8 cellular contexts compared by ENCODE assay signal in the genomic region with DNA sequence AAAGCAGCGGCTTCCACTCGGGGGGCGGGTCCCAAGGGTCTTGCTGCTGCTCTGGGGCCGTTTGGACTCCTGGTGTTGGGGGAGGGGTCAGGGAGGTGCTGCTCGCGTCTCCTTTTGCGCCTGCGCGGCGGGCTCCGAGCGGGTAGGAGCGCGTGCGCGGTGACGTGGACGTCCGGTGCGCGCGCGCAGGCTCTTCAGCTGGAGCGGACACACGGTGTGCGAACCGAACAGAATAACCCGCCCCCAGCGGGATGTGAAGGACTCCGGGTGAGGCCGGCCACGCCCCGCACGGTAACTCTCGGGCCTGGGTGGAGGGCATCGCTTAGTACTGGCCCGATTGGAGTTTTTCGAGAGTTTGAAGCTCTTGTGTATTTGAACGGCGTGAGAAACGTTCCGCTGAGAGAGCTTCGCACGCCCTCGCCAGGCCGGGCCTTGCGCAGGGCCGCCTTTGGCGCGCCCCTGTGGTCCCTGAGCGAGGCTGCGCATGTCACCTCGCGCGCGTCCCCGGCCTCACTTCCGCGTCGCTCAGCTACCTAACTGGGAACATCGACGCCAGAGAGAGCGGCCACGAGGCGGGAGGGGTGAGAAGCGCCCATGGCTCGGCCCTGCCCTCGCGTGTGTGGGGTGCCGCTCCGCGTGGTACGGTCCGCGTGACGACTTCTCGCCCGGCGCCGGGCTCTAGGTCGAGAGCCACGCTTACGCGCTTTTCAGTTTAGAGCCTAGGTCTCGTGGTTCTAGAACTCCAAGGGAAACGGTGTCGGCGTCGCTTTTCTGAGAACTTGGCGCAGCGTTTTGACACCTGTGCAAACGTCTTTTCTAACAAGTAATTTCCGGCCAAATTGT. TPM values are rescaled to one million over a fixed set of nuclear protein-coding genes. Genes with fewer than 3 reads are reported as not detected.
DNase-seq lines count a peak whose midpoint lies in the region; ATAC-seq and TF ChIP-seq lines count a peak whose summit lies in the region.

A gene (plus strand): TSS at position 171 of the 843 bp plus-strand sequence.

- peaks cover 66% of the 10 kb centered on the region for H3K4me1 Mint-ChIP-seq in CD4-positive, alpha-beta T cell (ENCODE audit: low read depth)
- peaks cover 19% of the 10 kb centered on the region for H3K4me1 Mint-ChIP-seq in endothelial cell (ENCODE audit: unreplicated experiment)
- H3K4me1 Mint-ChIP-seq in mesothelial cell of epicardium = peaks cover 27% of the 10 kb centered on the region

- peak within 1 kb of the TSS; percentile 81 for H3K27ac ChIP-seq in CD4-positive, alpha-beta T cell (ENCODE audit: low read depth, low read length)

- peak; percentile 79 for ATAC-seq in CD4-positive, alpha-beta T cell (ENCODE audit: poor library complexity)
- peak; percentile 84 for ATAC-seq in GM19395 (IDR thresholded peaks at IDR 0.05; ENCODE audit: unreplicated experiment)
- peak; percentile 62 for ATAC-seq in HG03565 (IDR thresholded peaks at IDR 0.05; ENCODE audit: unreplicated experiment)

- H3K9me3 ChIP-seq in CD4-positive, alpha-beta T cell (ENCODE audit: control insufficient read depth, low read length) = no peaks in the 10 kb centered on the region

- H3K27me3 ChIP-seq in CD4-positive, alpha-beta T cell (ENCODE audit: control insufficient read depth, insufficient read depth, low read length) = no peaks in the 10 kb centered on the region

- H3K27ac Mint-ChIP-seq in CD4-positive, alpha-beta T cell = peak within 1 kb of the TSS; percentile 89
- H3K27ac Mint-ChIP-seq in endothelial cell (ENCODE audit: unreplicated experiment) = peak within 1 kb of the TSS; percentile 92
- H3K27ac Mint-ChIP-seq in mesothelial cell of epicardium = peak within 1 kb of the TSS; percentile 97

- POLR2A ChIA-PET in CD4-positive, alpha-beta T cell (lab: Charles Lee) = interaction anchor here (0.5 to 3.4 kb wide), 32 partner anchors 11 to 1220 kb away, joined by 3 to 46 read pairs (median 4); a partner anchor contains a TSS

- no peak for TF ChIP-seq CTCF in CD4-positive, alpha-beta T cell (IDR thresholded peaks at IDR 0.05)
- TF ChIP-seq CTCF in endothelial cell (IDR thresholded peaks at IDR 0.05; ENCODE audit: unreplicated experiment) (no peak), mesothelial cell of epicardium (IDR thresholded peaks at IDR 0.05; ENCODE audit: unreplicated experiment) (no peak)

- H3K36me3 Mint-ChIP-seq in CD4-positive, alpha-beta T cell (ENCODE audit: low read depth) = peaks cover 15% of the 10 kb centered on the region
- H3K36me3 Mint-ChIP-seq in endothelial cell (ENCODE audit: low read depth, unreplicated experiment) = no peaks in the 10 kb centered on the region
- H3K36me3 Mint-ChIP-seq in mesothelial cell of epicardium = no peaks in the 10 kb centered on the region

- intact Hi-C loops in CD4-positive, alpha-beta T cell (cut with DNase I, micrococcal nuclease) = loop anchor here (2.0 to 5.0 kb wide), 4 partner anchors 38 to 112 kb away; a partner anchor contains a TSS

- H3K4me3 Mint-ChIP-seq in CD4-positive, alpha-beta T cell = peak within 1 kb of the TSS; percentile 83
- H3K4me3 Mint-ChIP-seq in endothelial cell (ENCODE audit: unreplicated experiment) = peak within 1 kb of the TSS; percentile 97
- H3K4me3 Mint-ChIP-seq in mesothelial cell of epicardium = peak within 1 kb of the TSS; percentile 84

- no peaks in the 10 kb centered on the region for H3K27me3 Mint-ChIP-seq in CD4-positive, alpha-beta T cell
- H3K27me3 Mint-ChIP-seq in endothelial cell (ENCODE audit: unreplicated experiment) (peaks cover 10% of the 10 kb centered on the region), mesothelial cell of epicardium (ENCODE audit: low read depth) (peaks cover 15% of the 10 kb centered on the region)

- CTCF ChIA-PET in CD4-positive, alpha-beta T cell (lab: Charles Lee) = interaction anchor here (0.6 to 2.1 kb wide), 8 partner anchors 12 to 312 kb away, joined by 3 to 12 read pairs (median 3); a partner anchor contains a TSS

- H3K9me3 Mint-ChIP-seq in CD4-positive, alpha-beta T cell = no peaks in the 10 kb centered on the region
- H3K9me3 Mint-ChIP-seq in endothelial cell (ENCODE audit: unreplicated experiment) = no peaks in the 10 kb centered on the region
- no peaks in the 10 kb centered on the region for H3K9me3 Mint-ChIP-seq in mesothelial cell of epicardium

- DNase-seq in CD4-positive, alpha-beta T cell = peak; percentile 77 to 91 (median 86)
- DNase-seq in NCI-H82 treated with DMSO at 0.1 percent for 48 hours (lab: John Stamatoyannopoulos, UW; ENCODE audit: unreplicated experiment) (peak; percentile 11), endothelial cell (ENCODE audit: low spot score) (peak; percentile 93), mesothelial cell of epicardium (ENCODE audit: low spot score in 2 of 2, unreplicated experiment in 2 of 2) (peak; percentile 88 to 91)
- peak; percentile 73 for DNase-seq in activated CD8-positive, alpha-beta memory T cell treated with anti-CD3 and anti-CD28 coated beads, Interleukin-2, amount 50 U/mL, for 1 hour (ENCODE audit: extremely low read depth)
- peak; percentile 82 to 88 for DNase-seq in stimulated activated CD8-positive, alpha-beta memory T cell treated with anti-CD3 and anti-CD28 coated beads, Interleukin-15, amount 100 ng/mL, for 48 hours (ENCODE audit: low read depth in 2 of 2)

RNA-seq across cellular contexts. Expression of the gene that starts here (rescaled TPM):
- total RNA-seq in CD4-positive, alpha-beta T cell = 10 to 100 TPM; 31.0 to 33.9 TPM
- total RNA-seq in endothelial cell (ENCODE audit: unreplicated experiment) = 48.0 TPM
- 68.9 to 74.6 TPM (median 71.4 TPM) in 3 replicates for total RNA-seq in mesothelial cell of epicardium

Comparison
In these comparisons a context has a peak if more than half of its experiments do, and no peak if none do; other contexts are left out.
1. Peak in every context shown above with its lines: DNase-seq, ATAC-seq and H3K27ac ChIP-seq.
2. DNase-seq: peak in every context shown above with its lines; median percentile 93 in endothelial cell; 90 in mesothelial cell of epicardium; 86 in CD4-positive, alpha-beta T cell; 85 in stimulated activated CD8-positive, alpha-beta memory T cell treated with anti-CD3 and anti-CD28 coated beads, Interleukin-15, amount 100 ng/mL, for 48 hours; 73 in activated CD8-positive, alpha-beta memory T cell treated with anti-CD3 and anti-CD28 coated beads, Interleukin-2, amount 50 U/mL, for 1 hour; 11 in NCI-H82 treated with DMSO at 0.1 percent for 48 hours.